ENCODE assay signal across 24 cellular contexts in genomic region chr3:123350971-123351370, GRCh38.
A peak's percentile ranks its signal among the peaks of the same experiment; 100 is the strongest.
DNase-seq lines count a peak whose midpoint lies in the region; ATAC-seq and TF ChIP-seq lines count a peak whose summit lies in the region.
"Had no signal": no experiment of that assay in that cellular context is flagged by ENCODE, and none has a peak within 500 bp of the region (broad histone marks: within the 10 kb centered on the region; RNA-seq: fewer than 3 reads in every experiment).

No MANE protein-coding gene starts in this region.

- WGBS in esophagus muscularis mucosa, result 85% methylated on average over 6 of the region's 6 CpGs

- H4K20me1 ChIP-seq in osteoblast (ENCODE audit: insufficient read depth, low read length), result peaks cover 4% of the 10 kb centered on the region

- no peak overlapping the region for H2AFZ ChIP-seq in osteoblast (ENCODE audit: low read length)

- no peak for TF ChIP-seq EP300 in esophagus muscularis mucosa (IDR thresholded peaks at IDR 0.05)

- H3K36me3 ChIP-seq in esophagus muscularis mucosa (peaks cover 0 to 4% (median 0%) of the 10 kb centered on the region in 4 donors), osteoblast (ENCODE audit: insufficient read depth, low read length) (no peaks in the 10 kb centered on the region), upper lobe of right lung (no peaks in the 10 kb centered on the region)
- H3K36me3 ChIP-seq: BE2C, SJSA1 had no signal

- DNase-seq in cardiac septum (ENCODE audit: low spot score), result peak; percentile 73
- no peak for DNase-seq in left cardiac atrium
- no peak for DNase-seq in esophagus muscularis mucosa (ENCODE audit: extremely low spot score)
- peak; percentile 17 for DNase-seq in osteoblast (ENCODE audit: insufficient read length, low spot score, missing footprints)
- DNase-seq in upper lobe of right lung, result peak; percentile 41
- no peak for DNase-seq in NCI-H748 (lab: John Stamatoyannopoulos, UW; ENCODE audit: unreplicated experiment)
- DNase-seq in OCI-M2 (lab: John Stamatoyannopoulos, UW; ENCODE audit: unreplicated experiment), result no peak
- DNase-seq: 8988T; ACHN; BE2C; CD4-positive, CD25-positive, alpha-beta regulatory T cell; DMS153; DND-41; NCI-H1105; NCI-H1436 treated with DMSO at 0.1 percent for 48 hours; NCI-H1930; NCI-H2107; NCI-H774; PC-3 had no signal

- no peaks in the 10 kb centered on the region for H3K9me3 ChIP-seq in esophagus muscularis mucosa
- no peaks in the 10 kb centered on the region for H3K9me3 ChIP-seq in osteoblast (ENCODE audit: low read depth, low read length)
- H3K9me3 ChIP-seq in upper lobe of right lung, result no peaks in the 10 kb centered on the region
- H3K9me3 ChIP-seq: BE2C, SJSA1 had no signal

- TF ChIP-seq CTCF in esophagus muscularis mucosa (IDR thresholded peaks at IDR 0.05) (no peak), osteoblast (IDR thresholded peaks at IDR 0.05; ENCODE audit: extremely low read depth, low read depth, low read length) (no peak), upper lobe of right lung (IDR thresholded peaks at IDR 0.05) (no peak)

- H3K79me2 ChIP-seq in osteoblast (ENCODE audit: insufficient read depth, low read length), result no peaks in the 10 kb centered on the region

- H3K4me3 ChIP-seq in esophagus muscularis mucosa (no peak overlapping the region), osteoblast (ENCODE audit: insufficient read depth, low read length) (no peak overlapping the region), upper lobe of right lung (no peak overlapping the region)
- H3K4me3 ChIP-seq: SJSA1 had no signal

- peak overlapping the region; percentile 81 to 85 (median 84) for H3K27ac ChIP-seq in esophagus muscularis mucosa (replicated peaks in 1 of 4)
- H3K27ac ChIP-seq in osteoblast (ENCODE audit: low read depth, low read length), result no peak overlapping the region
- no peak overlapping the region for H3K27ac ChIP-seq in upper lobe of right lung
- H3K27ac ChIP-seq: HL-60, KMS-11, SJSA1 had no signal

- no peak for TF ChIP-seq POLR2A in esophagus muscularis mucosa (IDR thresholded peaks at IDR 0.05; ENCODE audit: low read depth)

- H3K4me1 ChIP-seq in esophagus muscularis mucosa, result peaks cover 75 to 90% (median 86%) of the 10 kb centered on the region in 4 donors
- no peaks in the 10 kb centered on the region for H3K4me1 ChIP-seq in osteoblast (ENCODE audit: insufficient read depth, low read length)
- H3K4me1 ChIP-seq in upper lobe of right lung, result no peaks in the 10 kb centered on the region
- H3K4me1 ChIP-seq: SJSA1 had no signal

- H3K4me2 ChIP-seq in osteoblast (ENCODE audit: insufficient read depth, low read length), result no peak overlapping the region
- H3K4me2 ChIP-seq: KMS-11 had no signal

- no peak for ATAC-seq in left cardiac atrium
- ATAC-seq in upper lobe of right lung, result no peak
- ATAC-seq in HG03439 (IDR thresholded peaks at IDR 0.05; ENCODE audit: unreplicated experiment), result no peak
- ATAC-seq: HCT116, PC-3 had no signal

- intact Hi-C loops in cardiac septum (cut with DNase I) (no loop called here), left cardiac atrium (cut with DNase I) (no loop called here), esophagus muscularis mucosa (cut with DNase I) (no loop called here), upper lobe of right lung (cut with DNase I) (no loop called here)

- H3K27me3 ChIP-seq in esophagus muscularis mucosa, result no peaks in the 10 kb centered on the region
- H3K27me3 ChIP-seq in osteoblast (ENCODE audit: insufficient read depth, low read length), result peaks cover 87% of the 10 kb centered on the region
- peaks cover 4% of the 10 kb centered on the region for H3K27me3 ChIP-seq in upper lobe of right lung
- H3K27me3 ChIP-seq: BE2C had no signal

Comparison
In these comparisons a context has a peak if more than half of its experiments do, and no peak if none do; other contexts are left out.
1. DNase-seq: peak in cardiac septum (single experiment), osteoblast (single experiment) and upper lobe of right lung (single experiment); none in left cardiac atrium (single experiment), esophagus muscularis mucosa (single experiment), NCI-H748 (single experiment) and OCI-M2 (single experiment).
2. H3K27ac ChIP-seq: peak in esophagus muscularis mucosa (4 of 4); none in osteoblast (single experiment) and upper lobe of right lung (single experiment).